ENCODE assay signal across 8 cellular contexts in the genomic region with DNA sequence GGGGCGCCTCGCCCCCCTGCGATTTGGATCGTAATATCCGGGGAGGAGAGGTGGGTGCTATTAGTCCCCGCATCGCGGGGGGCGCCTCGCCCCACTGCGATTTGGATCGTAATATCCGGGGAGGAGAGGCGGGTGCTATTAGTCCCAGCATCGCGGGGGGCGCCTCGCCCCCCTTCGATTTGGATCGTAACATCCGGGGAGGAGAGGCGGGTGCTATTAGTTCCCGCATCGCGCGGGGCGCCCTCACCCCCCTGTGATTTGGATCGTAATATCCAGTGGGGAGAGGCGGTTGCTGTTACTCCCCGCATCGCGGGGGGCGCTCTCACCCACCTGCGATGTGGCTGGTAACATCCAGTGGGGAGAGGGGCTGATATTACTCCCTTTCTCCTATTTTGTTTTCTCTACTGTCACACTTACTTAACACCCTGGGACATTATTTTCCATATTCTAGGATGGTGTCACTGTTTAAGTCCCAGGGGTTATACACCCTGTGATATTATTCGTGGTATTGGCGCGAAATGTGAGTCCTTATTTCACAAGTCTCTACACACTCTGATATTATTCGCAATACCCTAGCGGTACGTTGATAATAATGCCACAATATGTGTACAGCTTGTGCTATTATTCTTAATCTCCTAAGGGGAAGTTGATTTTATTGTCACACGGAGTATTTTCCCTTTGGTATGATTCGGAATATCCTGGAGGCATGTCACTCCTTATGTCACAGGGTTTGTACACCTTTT. TPM values are rescaled to one million over a fixed set of nuclear protein-coding genes. Genes with fewer than 3 reads are reported as not detected.
A peak's percentile ranks its signal among the peaks of the same experiment; 100 is the strongest.
DNase-seq lines count a peak whose midpoint lies in the region; ATAC-seq and TF ChIP-seq lines count a peak whose summit lies in the region.

No MANE protein-coding gene starts in this region.

- H3K27ac Mint-ChIP-seq in activated T-helper 2 cell treated with anti-CD3 and anti-CD28 coated beads, Interferon-gamma antibody, Interleukin-2, Interleukin-4, amounts not matched to agents 10 μg/mL and 5 μg/mL and 100 μg/mL, durations not matched to agents 14 hours and 24 hours and 36 hours = no peak overlapping the region

- H3K4me1 Mint-ChIP-seq in activated T-helper 2 cell treated with anti-CD3 and anti-CD28 coated beads, Interferon-gamma antibody, Interleukin-2, Interleukin-4, amounts not matched to agents 10 μg/mL and 5 μg/mL and 100 μg/mL, durations not matched to agents 14 hours and 24 hours and 36 hours (ENCODE audit: low read depth) = peaks cover 12% of the 10 kb centered on the region

- no peaks in the 10 kb centered on the region for H3K36me3 Mint-ChIP-seq in activated T-helper 2 cell treated with anti-CD3 and anti-CD28 coated beads, Interferon-gamma antibody, Interleukin-2, Interleukin-4, amounts not matched to agents 10 μg/mL and 5 μg/mL and 100 μg/mL, durations not matched to agents 14 hours and 24 hours and 36 hours (ENCODE audit: low read depth)

- H3K27me3 ChIP-seq in GM06990 (replicated peaks; ENCODE audit: control insufficient read depth, insufficient read depth, low read length) = no peaks in the 10 kb centered on the region

- H3K27me3 Mint-ChIP-seq in activated T-helper 2 cell treated with anti-CD3 and anti-CD28 coated beads, Interferon-gamma antibody, Interleukin-2, Interleukin-4, amounts not matched to agents 10 μg/mL and 5 μg/mL and 100 μg/mL, durations not matched to agents 14 hours and 24 hours and 36 hours (ENCODE audit: low read depth) = peaks cover 15% of the 10 kb centered on the region

- ATAC-seq in GM19455 (IDR thresholded peaks at IDR 0.05; ENCODE audit: unreplicated experiment) (no peak), GM18909 (IDR thresholded peaks at IDR 0.05; ENCODE audit: poor library complexity, unreplicated experiment) (no peak), HG02763 (IDR thresholded peaks at IDR 0.05; ENCODE audit: unreplicated experiment) (no peak)

- H3K9me3 Mint-ChIP-seq in activated T-helper 2 cell treated with anti-CD3 and anti-CD28 coated beads, Interferon-gamma antibody, Interleukin-2, Interleukin-4, amounts not matched to agents 10 μg/mL and 5 μg/mL and 100 μg/mL, durations not matched to agents 14 hours and 24 hours and 36 hours = no peaks in the 10 kb centered on the region

- peak; percentile 50 for TF ChIP-seq CTCF in GM06990 (IDR thresholded peaks at IDR 0.05; ENCODE audit: insufficient read depth, low read length, poor library complexity, severe bottlenecking)

- intact Hi-C loops in activated T-helper 2 cell treated with anti-CD3 and anti-CD28 coated beads, Interferon-gamma antibody, Interleukin-2, Interleukin-4, amounts not matched to agents 10 μg/mL and 5 μg/mL and 100 μg/mL, durations not matched to agents 14 hours and 24 hours and 36 hours (cut with micrococcal nuclease) = no loop called here

- peak; percentile 31 for DNase-seq in GM06990 (ENCODE audit: extremely low read depth, insufficient read length)
- peak; percentile 2 for DNase-seq in NCI-H2227 treated with DMSO at 0.1 percent for 48 hours (lab: John Stamatoyannopoulos, UW)
- DNase-seq in activated T-helper 2 cell treated with anti-CD3 and anti-CD28 coated beads, Interferon-gamma antibody, Interleukin-2, Interleukin-4, amounts not matched to agents 10 μg/mL and 5 μg/mL and 100 μg/mL, durations not matched to agents 14 hours and 24 hours and 36 hours (ENCODE audit: low spot score) = peak; percentile 12
- peak; percentile 50 for DNase-seq in iPS-NIHi11 (ENCODE audit: low spot score)
- DNase-seq in stimulated activated naive CD4-positive, alpha-beta T cell (lab: John Stamatoyannopoulos, UW) = peak; percentile 13 to 70 (median 55)

- H3K4me3 ChIP-seq in GM06990 (replicated peaks; ENCODE audit: low read depth, low read length) = no peak overlapping the region

- no peaks in the 10 kb centered on the region for H3K36me3 ChIP-seq in GM06990 (ENCODE audit: control insufficient read depth, insufficient read depth, low read length)

- no peak overlapping the region for H3K4me3 Mint-ChIP-seq in activated T-helper 2 cell treated with anti-CD3 and anti-CD28 coated beads, Interferon-gamma antibody, Interleukin-2, Interleukin-4, amounts not matched to agents 10 μg/mL and 5 μg/mL and 100 μg/mL, durations not matched to agents 14 hours and 24 hours and 36 hours (ENCODE audit: low read depth)

RNA-seq across cellular contexts. Expression of a gene that starts 57.8 kb away (rescaled TPM):
- not detected in 2 replicates for total RNA-seq in activated T-helper 2 cell treated with anti-CD3 and anti-CD28 coated beads, Interferon-gamma antibody, Interleukin-2, Interleukin-4, amounts not matched to agents 10 μg/mL and 5 μg/mL and 100 μg/mL, durations not matched to agents 14 hours and 24 hours and 36 hours

Comparison
In these comparisons a context has a peak if more than half of its experiments do, and no peak if none do; other contexts are left out.
1. DNase-seq: peak in every context shown above with its lines; median percentile 55 in stimulated activated naive CD4-positive, alpha-beta T cell; 50 in iPS-NIHi11; 31 in GM06990; 12 in activated T-helper 2 cell treated with anti-CD3 and anti-CD28 coated beads, Interferon-gamma antibody, Interleukin-2, Interleukin-4, amounts not matched to agents 10 μg/mL and 5 μg/mL and 100 μg/mL, durations not matched to agents 14 hours and 24 hours and 36 hours; 2 in NCI-H2227 treated with DMSO at 0.1 percent for 48 hours.